In genomic region chr2:75087726-75088125, GRCh38 we compare ENCODE assay signal across 17 cellular contexts.
DNase-seq lines count a peak whose midpoint lies in the region; ATAC-seq and TF ChIP-seq lines count a peak whose summit lies in the region.
"Had no signal": no experiment of that assay in that cellular context is flagged by ENCODE, and none has a peak within 500 bp of the region (broad histone marks: within the 10 kb centered on the region; RNA-seq: fewer than 3 reads in every experiment).

No MANE protein-coding gene starts in this region.

- H2BK15ac ChIP-seq in IMR-90 (ENCODE audit: low read depth, low read length) = no peak overlapping the region

- no CpG with 5 or more reads among the region's 2 CpGs for WGBS in IMR-90 (ENCODE audit: extremely low coverage in 2 of 2, insufficient read length in 1 of 2), 2 experiments

- dilution Hi-C loops in IMR-90 (cut with HindIII; ENCODE audit: low sequenced_read_pairs, unreplicated experiment) = no loop called here

- H2AK5ac ChIP-seq in IMR-90 (ENCODE audit: low read depth, low read length) = no peak overlapping the region

- H3K4me2 ChIP-seq in IMR-90 (ENCODE audit: low read depth, low read length) = no peak overlapping the region
- H3K4me2 ChIP-seq: GM23338 had no signal

- H2BK20ac ChIP-seq in IMR-90 (ENCODE audit: low read depth, low read length) = no peak overlapping the region

- H4K8ac ChIP-seq in IMR-90 (ENCODE audit: low read depth in 2 of 2, low read length in 2 of 2) = no peak overlapping the region

- no peaks in the 10 kb centered on the region for H3K36me3 Mint-ChIP-seq in activated CD4-positive, alpha-beta T cell treated with anti-CD3 and anti-CD28 coated beads, Interleukin-2, amount 10 ng/mL, durations not matched to agents 24 days and 14 days (ENCODE audit: low read depth)
- H3K36me3 Mint-ChIP-seq in natural killer cell = no peaks in the 10 kb centered on the region

- no TSS peak for BruUV-seq in IMR-90 (replicated peaks; lab: Mats Ljungman, UMichigan)

- TF ChIP-seq POLR2A in IMR-90 (IDR thresholded peaks at IDR 0.05; ENCODE audit: low read depth, low read length) = no peak

- H3K4me1 ChIP-seq in IMR-90 (ENCODE audit: control insufficient read depth, insufficient read depth, low read length) = no peaks in the 10 kb centered on the region
- H3K4me1 ChIP-seq: BE2C had no signal

- CTCF ChIA-PET in IMR-90 (lab: Yijun Ruan, JAX) = interaction anchor here (0.7 to 2.0 kb wide), 2 partner anchors 12 to 38 kb away, joined by 3 to 7 read pairs; no protein-coding TSS in a partner anchor

- no peaks in the 10 kb centered on the region for H3K27me3 Mint-ChIP-seq in activated CD4-positive, alpha-beta T cell treated with anti-CD3 and anti-CD28 coated beads, Interleukin-2, amount 10 ng/mL, durations not matched to agents 24 days and 14 days
- peaks cover 11 to 40% of the 10 kb centered on the region in 2 donors for H3K27me3 Mint-ChIP-seq in natural killer cell (ENCODE audit: low read depth in 2 of 2)
- H3K27me3 Mint-ChIP-seq: CD4-positive, alpha-beta memory T cell had no signal

- in situ Hi-C loops in IMR-90 (cut with MboI; ENCODE audit: low sequenced_read_pairs) = no loop called here

- H2AFZ ChIP-seq in IMR-90 (replicated peaks; ENCODE audit: low read length, poor library complexity) = no peak overlapping the region
- H2AFZ ChIP-seq: GM23338 had no signal

- no peaks in the 10 kb centered on the region for H3K9me3 Mint-ChIP-seq in activated CD4-positive, alpha-beta T cell treated with anti-CD3 and anti-CD28 coated beads, Interleukin-2, amount 10 ng/mL, durations not matched to agents 24 days and 14 days
- peaks cover 0 to 2% of the 10 kb centered on the region in 2 donors for H3K9me3 Mint-ChIP-seq in natural killer cell
- H3K9me3 Mint-ChIP-seq: GM23338, H9 had no signal

- H3K23ac ChIP-seq in IMR-90 (ENCODE audit: low read depth, low read length) = no peak overlapping the region

- no peaks in the 10 kb centered on the region for H3K9me3 ChIP-seq in IMR-90 (ENCODE audit: control insufficient read depth, insufficient read depth, low read length)
- H3K9me3 ChIP-seq: BE2C had no signal

- H3K9me1 ChIP-seq in IMR-90 (ENCODE audit: insufficient read depth, low read length) = no peaks in the 10 kb centered on the region

- no peak overlapping the region for H3K4me3 Mint-ChIP-seq in activated CD4-positive, alpha-beta T cell treated with anti-CD3 and anti-CD28 coated beads, Interleukin-2, amount 10 ng/mL, durations not matched to agents 24 days and 14 days
- no peak overlapping the region for H3K4me3 Mint-ChIP-seq in natural killer cell
- H3K4me3 Mint-ChIP-seq: CD4-positive, alpha-beta memory T cell; GM23338; H9 had no signal

- no peak overlapping the region for H2BK120ac ChIP-seq in IMR-90 (ENCODE audit: low read depth, low read length)

- no peak overlapping the region for H3K18ac ChIP-seq in IMR-90 (ENCODE audit: low read depth, low read length)

- no peak overlapping the region for H2BK5ac ChIP-seq in IMR-90 (ENCODE audit: low read depth, low read length, poor library complexity, severe bottlenecking)

- H2AK9ac ChIP-seq in IMR-90 (replicated peaks; ENCODE audit: low read depth, low read length, poor library complexity) = no peak overlapping the region

- no peak overlapping the region for H4K91ac ChIP-seq in IMR-90 (ENCODE audit: insufficient read depth, low read depth, low read length)

- no peak overlapping the region for H3K56ac ChIP-seq in IMR-90 (ENCODE audit: extremely low read depth, insufficient read depth, low read length)

- no peak overlapping the region for H4K5ac ChIP-seq in IMR-90 (ENCODE audit: low read depth, low read length)

- H3K4me1 Mint-ChIP-seq in activated CD4-positive, alpha-beta T cell treated with anti-CD3 and anti-CD28 coated beads, Interleukin-2, amount 10 ng/mL, durations not matched to agents 24 days and 14 days = no peaks in the 10 kb centered on the region
- H3K4me1 Mint-ChIP-seq in natural killer cell = no peaks in the 10 kb centered on the region
- H3K4me1 Mint-ChIP-seq: CD4-positive, alpha-beta memory T cell had no signal

- H3K27me3 ChIP-seq in IMR-90 (ENCODE audit: control insufficient read depth, insufficient read depth, low read length) = no peaks in the 10 kb centered on the region
- H3K27me3 ChIP-seq: BE2C had no signal

- no peak overlapping the region for H3K27ac ChIP-seq in IMR-90 (ENCODE audit: insufficient read depth, low read length)
- H3K27ac ChIP-seq: C4-2B had no signal

- intact Hi-C loops in activated CD4-positive, alpha-beta T cell treated with anti-CD3 and anti-CD28 coated beads, Interleukin-2, amount 10 ng/mL, durations not matched to agents 24 days and 14 days (cut with micrococcal nuclease) = no loop called here
- intact Hi-C loops in IMR-90 (cut with micrococcal nuclease) (no loop called here), natural killer cell (cut with micrococcal nuclease) (no loop called here)

- H3K4ac ChIP-seq in IMR-90 (ENCODE audit: low read depth, low read length) = no peak overlapping the region

- H3K27ac Mint-ChIP-seq in activated CD4-positive, alpha-beta T cell treated with anti-CD3 and anti-CD28 coated beads, Interleukin-2, amount 10 ng/mL, durations not matched to agents 24 days and 14 days = no peak overlapping the region
- no peak overlapping the region for H3K27ac Mint-ChIP-seq in natural killer cell
- H3K27ac Mint-ChIP-seq: CD4-positive, alpha-beta memory T cell; GM23338 had no signal

- POLR2A ChIA-PET in IMR-90 (lab: Charles Lee; ENCODE audit: unreplicated experiment) = no interaction called here

- no peaks in the 10 kb centered on the region for H4K20me1 ChIP-seq in IMR-90 (ENCODE audit: insufficient read depth, low read length)

- no peak overlapping the region for H3K14ac ChIP-seq in IMR-90 (replicated peaks; ENCODE audit: low read depth, low read length)

- no peaks in the 10 kb centered on the region for H3K36me3 ChIP-seq in IMR-90 (ENCODE audit: control insufficient read depth, insufficient read depth, low read length)
- H3K36me3 ChIP-seq: BE2C had no signal

- no peak for TF ChIP-seq RAD21 in IMR-90 (IDR thresholded peaks at IDR 0.05; ENCODE audit: low read length)

- TF ChIP-seq CTCF in IMR-90 (conservative IDR thresholded peaks at IDR 0.05; ENCODE audit: low read depth, low read length) (no peak), fibroblast of the aortic adventitia (IDR thresholded peaks at IDR 0.05; ENCODE audit: insufficient read depth, low read length) (no peak), natural killer cell (IDR thresholded peaks at IDR 0.05) (no peak), GM10266 (IDR thresholded peaks at IDR 0.05; ENCODE audit: control insufficient read depth, insufficient read depth, low read depth, missing control alignments) (no peak)

- H3K79me1 ChIP-seq in IMR-90 (ENCODE audit: low read depth in 1 of 2, low read length in 2 of 2) = no peaks in the 10 kb centered on the region

- no peak overlapping the region for H3K9ac ChIP-seq in IMR-90 (ENCODE audit: low read depth, low read length)

- ATAC-seq in IMR-90 (ENCODE audit: low read depth) (peak; percentile 48), natural killer cell (no peak), HG03565 (IDR thresholded peaks at IDR 0.05; ENCODE audit: unreplicated experiment) (no peak)
- ATAC-seq: GM23338, K562 had no signal

- H3K4me3 ChIP-seq in IMR-90 (ENCODE audit: insufficient read depth, low read depth, low read length) = no peak overlapping the region
- no peak overlapping the region for H3K4me3 ChIP-seq in fibroblast of the aortic adventitia (ENCODE audit: low read depth, low read length)
- H3K4me3 ChIP-seq: GM23338, K562 had no signal

- peak; percentile 18 for DNase-seq in activated CD4-positive, alpha-beta T cell treated with anti-CD3 and anti-CD28 coated beads, Interleukin-2, amount 10 ng/mL, durations not matched to agents 24 days and 14 days
- no peak for DNase-seq in activated CD4-positive, alpha-beta T cell treated with anti-CD3 and anti-CD28 coated beads, Interleukin-2, amount 50 U/mL, for 4 hours
- DNase-seq in IMR-90 = peak; percentile 25
- peak; percentile 29 for DNase-seq in fibroblast of the aortic adventitia (ENCODE audit: low read depth)
- no peak for DNase-seq in natural killer cell
- DNase-seq in GM10266 (ENCODE audit: extremely low spot score) = no peak
- DNase-seq: 8988T; BE2C; CD4-positive, alpha-beta memory T cell; DMS79 treated with DMSO at 0.1 percent for 48 hours; GDM1; H9; Kasumi-1 had no signal

TF ChIP-seq in IMR-90, 13 proteins besides CTCF, POLR2A, EP300 and RAD21:
- no peak for TF ChIP-seq NFE2L2 (IDR thresholded peaks at IDR 0.05; ENCODE audit: low read depth, low read length)
- TF ChIP-seq MXI1 (IDR thresholded peaks at IDR 0.05; ENCODE audit: borderline replicate concordance, low read depth, low read length) = no peak
- no peak for TF ChIP-seq CEBPB (IDR thresholded peaks at IDR 0.05; ENCODE audit: low read depth, low read length)
- TF ChIP-seq RFX5 (IDR thresholded peaks at IDR 0.05; ENCODE audit: low read depth, low read length) = no peak
- TF ChIP-seq RCOR1 (IDR thresholded peaks at IDR 0.05; ENCODE audit: insufficient replicate concordance, low read length) = no peak
- no peak for TF ChIP-seq SMC3 (IDR thresholded peaks at IDR 0.05; ENCODE audit: low read depth, low read length)
- TF ChIP-seq, protein P1, sequence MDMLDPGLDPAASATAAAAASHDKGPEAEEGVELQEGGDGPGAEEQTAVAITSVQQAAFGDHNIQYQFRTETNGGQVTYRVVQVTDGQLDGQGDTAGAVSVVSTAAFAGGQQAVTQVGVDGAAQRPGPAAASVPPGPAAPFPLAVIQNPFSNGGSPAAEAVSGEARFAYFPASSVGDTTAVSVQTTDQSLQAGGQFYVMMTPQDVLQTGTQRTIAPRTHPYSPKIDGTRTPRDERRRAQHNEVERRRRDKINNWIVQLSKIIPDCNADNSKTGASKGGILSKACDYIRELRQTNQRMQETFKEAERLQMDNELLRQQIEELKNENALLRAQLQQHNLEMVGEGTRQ (IDR thresholded peaks at IDR 0.05; ENCODE audit: low read depth, low read length) = no peak
- TF ChIP-seq CHD1 (IDR thresholded peaks at IDR 0.05; ENCODE audit: low read depth, low read length) = no peak
- TF ChIP-seq ELK1 (IDR thresholded peaks at IDR 0.05; ENCODE audit: borderline replicate concordance, low read depth, low read length) = no peak
- no peak for TF ChIP-seq BHLHE40 (IDR thresholded peaks at IDR 0.05; ENCODE audit: low read depth, low read length)
- TF ChIP-seq FOS (IDR thresholded peaks at IDR 0.05; ENCODE audit: low read depth, low read length) = no peak
- no peak for TF ChIP-seq MAZ (IDR thresholded peaks at IDR 0.05; ENCODE audit: borderline replicate concordance, low read depth, low read length)
- TF ChIP-seq MAFK (IDR thresholded peaks at IDR 0.05; ENCODE audit: low read depth, low read length) = no peak

Comparison
In these comparisons a context has a peak if more than half of its experiments do, and no peak if none do; other contexts are left out.
1. DNase-seq: peak in activated CD4-positive, alpha-beta T cell treated with anti-CD3 and anti-CD28 coated beads, Interleukin-2, amount 10 ng/mL, durations not matched to agents 24 days and 14 days (single experiment), IMR-90 (single experiment) and fibroblast of the aortic adventitia (single experiment); none in activated CD4-positive, alpha-beta T cell treated with anti-CD3 and anti-CD28 coated beads, Interleukin-2, amount 50 U/mL, for 4 hours (0 of 2), natural killer cell (single experiment) and GM10266 (single experiment).